In the genomic region with DNA sequence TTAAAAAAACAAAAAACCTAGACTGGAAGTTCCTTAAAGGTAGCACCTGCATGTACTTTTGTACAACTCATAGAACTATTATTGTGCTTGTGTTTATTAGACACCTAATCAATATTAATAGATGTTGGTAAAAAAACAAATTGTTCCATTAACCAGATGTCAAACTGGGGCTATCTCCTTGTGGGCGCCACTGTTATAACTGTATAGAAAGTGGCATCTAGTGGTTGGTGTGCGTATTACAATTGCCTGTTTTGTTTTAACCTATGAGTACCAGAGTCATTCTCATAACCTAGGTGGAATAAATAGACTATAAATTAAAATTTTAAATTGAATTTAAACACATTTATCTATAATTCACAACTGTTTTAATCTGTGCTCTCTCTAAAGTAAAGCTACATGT, we compare ENCODE assay signal across 8 cellular contexts.
DNase-seq lines count a peak whose midpoint lies in the region; ATAC-seq and TF ChIP-seq lines count a peak whose summit lies in the region.

No MANE protein-coding gene starts in this region.

- H3K27ac Mint-ChIP-seq in osteocyte (ENCODE audit: unreplicated experiment) = no peak overlapping the region
- H3K27ac Mint-ChIP-seq in stimulated activated memory B cell treated with anti-CD40 and anti-IgM and Interleukin-4, amounts not matched to agents 10 μg/mL and 1 μg/mL and 100 μg/mL, for 72 hours = no peak overlapping the region
- H3K27ac Mint-ChIP-seq in T-helper 17 cell = no peak overlapping the region

- peaks cover 12% of the 10 kb centered on the region for H3K9me3 Mint-ChIP-seq in osteocyte (ENCODE audit: unreplicated experiment)
- H3K9me3 Mint-ChIP-seq in stimulated activated memory B cell treated with anti-CD40 and anti-IgM and Interleukin-4, amounts not matched to agents 10 μg/mL and 1 μg/mL and 100 μg/mL, for 72 hours = no peaks in the 10 kb centered on the region

- peaks cover 22% of the 10 kb centered on the region for H3K36me3 Mint-ChIP-seq in osteocyte (ENCODE audit: unreplicated experiment)
- no peaks in the 10 kb centered on the region for H3K36me3 Mint-ChIP-seq in stimulated activated memory B cell treated with anti-CD40 and anti-IgM and Interleukin-4, amounts not matched to agents 10 μg/mL and 1 μg/mL and 100 μg/mL, for 72 hours
- no peaks in the 10 kb centered on the region for H3K36me3 Mint-ChIP-seq in T-helper 17 cell (ENCODE audit: low read depth)

- ATAC-seq in HG03280 (IDR thresholded peaks at IDR 0.05; ENCODE audit: unreplicated experiment) = peak; percentile 82
- ATAC-seq in stimulated activated memory B cell treated with anti-CD40 and anti-IgM and Interleukin-4, amounts not matched to agents 10 μg/mL and 1 μg/mL and 100 μg/mL, for 72 hours = no peak
- ATAC-seq in T-helper 17 cell = no peak

- DNase-seq in DMS114 treated with DMSO at 0.1 percent for 48 hours (lab: John Stamatoyannopoulos, UW; ENCODE audit: unreplicated experiment) (peak; percentile 33), GM19240 (ENCODE audit: insufficient read length, low spot score) (peak; percentile 6), NCI-H510A treated with DMSO at 0.1 percent for 48 hours (lab: John Stamatoyannopoulos, UW) (peak; percentile 25), dermis microvascular lymphatic vessel endothelial cell (ENCODE audit: low read depth in 2 of 2) (peak; percentile 30 to 54), osteocyte (ENCODE audit: extremely low spot score, unreplicated experiment) (no peak), T-helper 17 cell (no peak)

- H3K9me3 ChIP-seq in T-helper 17 cell (ENCODE audit: control insufficient read depth, low read length, poor library complexity, severe bottlenecking) = no peaks in the 10 kb centered on the region

- H3K4me1 Mint-ChIP-seq in osteocyte (ENCODE audit: unreplicated experiment) (peaks cover 16% of the 10 kb centered on the region), T-helper 17 cell (no peaks in the 10 kb centered on the region)
- no peaks in the 10 kb centered on the region for H3K4me1 Mint-ChIP-seq in stimulated activated memory B cell treated with anti-CD40 and anti-IgM and Interleukin-4, amounts not matched to agents 10 μg/mL and 1 μg/mL and 100 μg/mL, for 72 hours

- peak; percentile 79 for TF ChIP-seq CTCF in osteocyte (IDR thresholded peaks at IDR 0.05)

- H3K27me3 Mint-ChIP-seq in osteocyte (ENCODE audit: unreplicated experiment) (no peaks in the 10 kb centered on the region), T-helper 17 cell (no peaks in the 10 kb centered on the region)
- no peaks in the 10 kb centered on the region for H3K27me3 Mint-ChIP-seq in stimulated activated memory B cell treated with anti-CD40 and anti-IgM and Interleukin-4, amounts not matched to agents 10 μg/mL and 1 μg/mL and 100 μg/mL, for 72 hours

- H3K4me3 Mint-ChIP-seq in osteocyte (ENCODE audit: unreplicated experiment) (no peak overlapping the region), T-helper 17 cell (no peak overlapping the region)
- no peak overlapping the region for H3K4me3 Mint-ChIP-seq in stimulated activated memory B cell treated with anti-CD40 and anti-IgM and Interleukin-4, amounts not matched to agents 10 μg/mL and 1 μg/mL and 100 μg/mL, for 72 hours

Comparison
In these comparisons a context has a peak if more than half of its experiments do, and no peak if none do; other contexts are left out.
1. DNase-seq: peak in DMS114 treated with DMSO at 0.1 percent for 48 hours (single experiment), GM19240 (single experiment), NCI-H510A treated with DMSO at 0.1 percent for 48 hours (single experiment) and dermis microvascular lymphatic vessel endothelial cell (2 of 2); none in osteocyte (single experiment) and T-helper 17 cell (0 of 3).